ENCODE assay signal across 10 cellular contexts in the genomic region with DNA sequence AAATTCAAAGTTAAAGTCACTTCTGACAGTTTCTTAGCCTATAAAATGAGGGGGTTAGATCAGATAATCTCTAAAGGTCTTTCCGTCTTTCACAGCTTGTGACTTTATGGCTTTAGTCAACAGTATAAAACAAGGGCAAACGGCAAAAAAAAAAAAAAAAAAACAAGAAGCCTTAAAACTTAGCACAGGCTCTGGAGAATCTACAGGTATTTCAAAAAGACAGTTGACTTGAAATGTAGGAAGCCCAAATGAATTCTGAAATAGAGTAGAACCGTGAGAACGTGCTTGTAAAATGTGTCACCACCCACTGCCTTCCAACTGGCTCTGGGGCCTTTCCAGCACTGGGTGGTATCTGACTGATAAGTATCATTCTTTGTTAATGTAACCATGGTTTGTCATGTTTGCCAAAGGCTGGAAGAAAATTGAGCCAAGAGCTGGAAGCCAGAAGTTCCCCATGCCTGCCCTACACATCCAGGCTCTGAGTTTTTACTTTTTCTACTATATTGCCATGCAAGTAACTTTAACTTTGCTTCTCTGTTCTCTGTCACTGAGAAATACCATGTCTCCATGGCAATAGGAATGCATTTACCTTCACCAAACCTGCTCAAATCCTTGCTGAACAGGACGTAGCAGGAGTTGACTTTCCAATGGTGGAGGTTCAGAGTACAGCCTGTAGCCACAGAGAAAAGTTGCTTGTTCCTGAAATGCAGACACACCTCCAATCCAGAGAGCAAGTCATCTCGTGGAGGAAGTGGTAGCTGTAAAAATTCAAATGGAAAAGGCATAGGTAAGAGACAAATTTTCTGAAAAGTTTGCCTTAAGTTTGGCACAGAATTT. TPM values are rescaled to one million over a fixed set of nuclear protein-coding genes. Genes with fewer than 3 reads are reported as not detected.
A peak's percentile ranks its signal among the peaks of the same experiment; 100 is the strongest.
DNase-seq lines count a peak whose midpoint lies in the region; ATAC-seq lines count a peak whose summit lies in the region.
"Had no signal": no experiment of that assay in that cellular context is flagged by ENCODE, and none has a peak within 500 bp of the region (broad histone marks: within the 10 kb centered on the region; RNA-seq: fewer than 3 reads in every experiment).

No MANE protein-coding gene starts in this region.

- H3K79me1 ChIP-seq in mesenchymal stem cell (replicated peaks; ENCODE audit: low read length, poor library complexity, severe bottlenecking) = no peaks in the 10 kb centered on the region

- no peaks in the 10 kb centered on the region for H3K27me3 ChIP-seq in mesenchymal stem cell (ENCODE audit: control insufficient read depth in 1 of 2, insufficient read depth in 1 of 2, low read length in 2 of 2)

- no peak overlapping the region for H2BK15ac ChIP-seq in mesenchymal stem cell (ENCODE audit: low read depth, poor library complexity, severe bottlenecking)

- H2BK120ac ChIP-seq in mesenchymal stem cell (ENCODE audit: low read depth, low read length) = no peak overlapping the region

- no peak overlapping the region for H3K23ac ChIP-seq in mesenchymal stem cell (ENCODE audit: low read length in 2 of 2)

- no peak overlapping the region for H3K4me2 ChIP-seq in mesenchymal stem cell (ENCODE audit: low read length, poor library complexity, severe bottlenecking)

- no peak overlapping the region for H3K14ac ChIP-seq in mesenchymal stem cell (ENCODE audit: low read length in 2 of 2)

- DNase-seq in AG08395 (ENCODE audit: low spot score) (peak; percentile 80), M059J (ENCODE audit: low read depth) (peak; percentile 97), dedifferentiated amniotic fluid mesenchymal stem cell (ENCODE audit: extremely low spot score) (peak; percentile 59), mesenchymal stem cell (no peak), NCI-H82 treated with DMSO at 0.1 percent for 48 hours (lab: John Stamatoyannopoulos, UW; ENCODE audit: unreplicated experiment) (no peak), NCI-H1930 (lab: John Stamatoyannopoulos, UW) (no peak)
- DNase-seq: KG1 had no signal

- no peak overlapping the region for H2AK5ac ChIP-seq in mesenchymal stem cell (ENCODE audit: low read length, severe bottlenecking)

- H4K8ac ChIP-seq in mesenchymal stem cell (ENCODE audit: low read length) = no peak overlapping the region

- no peaks in the 10 kb centered on the region for H3K36me3 ChIP-seq in mesenchymal stem cell (ENCODE audit: control insufficient read depth in 1 of 2, insufficient read depth in 2 of 2, low read depth in 1 of 2, low read length in 2 of 2)

- H4K91ac ChIP-seq in mesenchymal stem cell (ENCODE audit: low read length) = no peak overlapping the region

- H3K18ac ChIP-seq in mesenchymal stem cell (ENCODE audit: low read depth in 1 of 2, low read length in 2 of 2) = no peak overlapping the region

- H3K4me1 ChIP-seq in mesenchymal stem cell (ENCODE audit: control insufficient read depth, insufficient read depth, low read depth, low read length) = no peaks in the 10 kb centered on the region

- no peak for ATAC-seq in GM18498 (IDR thresholded peaks at IDR 0.05; ENCODE audit: unreplicated experiment)
- ATAC-seq in HG02973 (IDR thresholded peaks at IDR 0.05; ENCODE audit: unreplicated experiment) = no peak

- 74% methylated on average over 6 of the region's 6 CpGs for WGBS in mesenchymal stem cell

- peaks cover 4% of the 10 kb centered on the region for H3K9me3 ChIP-seq in mesenchymal stem cell (ENCODE audit: control insufficient read depth, low read length)

- H2AFZ ChIP-seq in mesenchymal stem cell (ENCODE audit: low read depth, low read length) = no peak overlapping the region

- H2BK5ac ChIP-seq in mesenchymal stem cell (ENCODE audit: low read depth, low read length, poor library complexity, severe bottlenecking) = no peak overlapping the region

- H3K9ac ChIP-seq in mesenchymal stem cell (ENCODE audit: low read length) = peak overlapping the region; percentile 68

- H3K4me3 ChIP-seq in mesenchymal stem cell (ENCODE audit: insufficient read depth in 1 of 2, low read depth in 1 of 2, low read length in 2 of 2) = peak overlapping the region in 1 of 2 experiments; percentile 17
- H3K4me3 ChIP-seq: lung had no signal

- no peak overlapping the region for H3K4ac ChIP-seq in mesenchymal stem cell (ENCODE audit: low read depth in 1 of 2, low read length in 2 of 2)

- H3K27ac ChIP-seq in mesenchymal stem cell (ENCODE audit: low read length, poor library complexity, severe bottlenecking) = no peak overlapping the region

- no peak overlapping the region for H2BK12ac ChIP-seq in mesenchymal stem cell (ENCODE audit: low read length in 2 of 2)

RNA-seq across cellular contexts. Expression of a gene that starts 35.8 kb away (rescaled TPM):
- total RNA-seq in M059J (2014; rRNA removed; shearing (Covaris generic)) = 5.3 and 9.9 TPM in 2 replicates
- polyA plus RNA-seq in mesenchymal stem cell (2013, experiment 1 of 2) = 5.7 TPM
- 5.6 TPM for polyA plus RNA-seq in mesenchymal stem cell (2013, experiment 2 of 2)

Comparison
In these comparisons a context has a peak if more than half of its experiments do, and no peak if none do; other contexts are left out.
1. DNase-seq: peak in AG08395 (single experiment), M059J (single experiment) and dedifferentiated amniotic fluid mesenchymal stem cell (single experiment); none in mesenchymal stem cell (single experiment), NCI-H82 treated with DMSO at 0.1 percent for 48 hours (single experiment) and NCI-H1930 (0 of 2).